In genomic region chr19:58033741-58034475, GRCh38 we compare ENCODE assay signal across 10 cellular contexts. TPM values are rescaled to one million over a fixed set of nuclear protein-coding genes. Genes with fewer than 3 reads are reported as not detected.
DNase-seq lines count a peak whose midpoint lies in the region; ATAC-seq and TF ChIP-seq lines count a peak whose summit lies in the region.
"Had no signal": no experiment of that assay in that cellular context is flagged by ENCODE, and none has a peak within 500 bp of the region (broad histone marks: within the 10 kb centered on the region; RNA-seq: fewer than 3 reads in every experiment).

TSS of gene ZSCAN1 (plus strand) at chr19:58034025. CDS start at chr19:58037837, 3,812 bp downstream.

- DNase-seq in activated CD4-positive, alpha-beta T cell treated with anti-CD3 and anti-CD28 coated beads for 48 hours: peak; percentile 64
- DNase-seq in activated CD4-positive, alpha-beta T cell treated with anti-CD3 and anti-CD28 coated beads, Interleukin-2, amount 50 U/mL, for 4 hours: no peak
- DNase-seq in activated naive CD8-positive, alpha-beta T cell treated with anti-CD3 and anti-CD28 coated beads for 36 hours: peak; percentile 83
- DNase-seq in left cardiac atrium (peak; percentile 96), KBM-7 (no peak)
- no peak for DNase-seq in stimulated activated naive CD4-positive, alpha-beta T cell treated with Interleukin-2 at 50 U/mL for 16 hours (lab: John Stamatoyannopoulos, UW)

- peaks cover 64% of the 10 kb centered on the region for H3K27me3 Mint-ChIP-seq in activated naive CD8-positive, alpha-beta T cell treated with anti-CD3 and anti-CD28 coated beads for 36 hours

- H3K9ac ChIP-seq in parathyroid adenoma: no peak within 1 kb of the TSS

- H3K27ac ChIP-seq in parathyroid adenoma: no peak within 1 kb of the TSS
- H3K27ac ChIP-seq: SJSA1 had no signal

- peak within 1 kb of the TSS; percentile 75 for H2AFZ ChIP-seq in parathyroid adenoma

- no peaks in the 10 kb centered on the region for H3K4me1 ChIP-seq in parathyroid adenoma
- H3K4me1 ChIP-seq: SJSA1 had no signal

- no peaks in the 10 kb centered on the region for H3K27me3 ChIP-seq in parathyroid adenoma (ENCODE audit: control insufficient read depth, insufficient read depth, low read length)
- H3K27me3 ChIP-seq: SJSA1 had no signal

- peaks cover 13% of the 10 kb centered on the region for H3K36me3 Mint-ChIP-seq in activated naive CD8-positive, alpha-beta T cell treated with anti-CD3 and anti-CD28 coated beads for 36 hours

- TF ChIP-seq CTCF in parathyroid adenoma (IDR thresholded peaks at IDR 0.05): no peak

- ATAC-seq in left cardiac atrium (peak; percentile 99), GM19463 (IDR thresholded peaks at IDR 0.05; ENCODE audit: unreplicated experiment) (no peak)

- no peaks in the 10 kb centered on the region for H3K9me3 ChIP-seq in parathyroid adenoma (ENCODE audit: control insufficient read depth, low read length)

- peaks cover 23% of the 10 kb centered on the region for H3K9me3 Mint-ChIP-seq in activated naive CD8-positive, alpha-beta T cell treated with anti-CD3 and anti-CD28 coated beads for 36 hours

- H3K4me1 Mint-ChIP-seq in activated naive CD8-positive, alpha-beta T cell treated with anti-CD3 and anti-CD28 coated beads for 36 hours: no peaks in the 10 kb centered on the region

- no peaks in the 10 kb centered on the region for H3K79me2 ChIP-seq in parathyroid adenoma

- H3K4me3 Mint-ChIP-seq in activated naive CD8-positive, alpha-beta T cell treated with anti-CD3 and anti-CD28 coated beads for 36 hours: peak within 1 kb of the TSS; percentile 58

- intact Hi-C loops in left cardiac atrium (cut with DNase I): loop anchor here in 1 of 2 donors (10.0 kb wide), 1 partner anchor 61 kb away; the partner anchor contains the start of gene ZSCAN18

- H3K4me2 ChIP-seq in parathyroid adenoma (ENCODE audit: low read length): peak within 1 kb of the TSS; percentile 68

- no peak within 1 kb of the TSS for H3K27ac Mint-ChIP-seq in activated naive CD8-positive, alpha-beta T cell treated with anti-CD3 and anti-CD28 coated beads for 36 hours

- H3K36me3 ChIP-seq in parathyroid adenoma (ENCODE audit: control insufficient read depth, insufficient read depth, low read length): no peaks in the 10 kb centered on the region
- H3K36me3 ChIP-seq: SJSA1 had no signal

- H3K4me3 ChIP-seq in parathyroid adenoma (ENCODE audit: low read depth, low read length): peak within 1 kb of the TSS; percentile 50
- H3K4me3 ChIP-seq: SJSA1 had no signal

- in situ Hi-C loops in KBM-7 (cut with MboI; ENCODE audit: low pct_unique_long_range_greater_than_20kb, low sequenced_read_pairs): no loop called here

RNA-seq across cellular contexts. Expression of gene ZSCAN1, which starts in this region (rescaled TPM):
- total RNA-seq in activated naive CD8-positive, alpha-beta T cell treated with anti-CD3 and anti-CD28 coated beads for 36 hours: not detected
- total RNA-seq in left cardiac atrium: under 1 TPM in 1 of 2 donors, not detected in 1; 0.42 TPM
- total RNA-seq: CD8-positive, alpha-beta memory T cell; SJSA1 had no signal

Comparison
In these comparisons a context has a peak if more than half of its experiments do, and no peak if none do; other contexts are left out.
1. Peak in DNase-seq in activated naive CD8-positive, alpha-beta T cell treated with anti-CD3 and anti-CD28 coated beads for 36 hours; RNA of the gene not detected or under 1 TPM.
2. Peak in DNase-seq and ATAC-seq in left cardiac atrium; RNA of the gene not detected or under 1 TPM.